Comparison of ENCODE assay signal across 23 cellular contexts in the genomic region with DNA sequence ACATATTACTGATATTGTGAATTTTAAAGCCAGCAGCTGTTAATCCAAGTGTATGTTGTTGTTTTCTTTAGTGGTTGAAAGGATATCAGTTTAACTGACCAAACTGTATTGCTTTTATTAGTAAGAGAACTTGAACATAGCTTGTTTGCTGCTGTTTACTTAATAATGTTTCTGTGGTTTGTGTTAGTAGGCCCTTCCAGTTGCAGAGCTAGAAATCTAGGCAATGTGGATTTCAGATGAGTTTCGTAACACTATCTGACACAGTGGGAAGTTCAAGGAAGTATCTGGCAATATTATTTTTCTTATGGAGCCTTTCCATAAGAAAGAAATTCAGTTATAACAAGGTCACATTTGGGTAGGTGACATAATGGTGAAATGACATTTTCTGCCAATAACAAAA.
DNase-seq lines count a peak whose midpoint lies in the region; TF ChIP-seq lines count a peak whose summit lies in the region.
"Had no signal": no experiment of that assay in that cellular context is flagged by ENCODE, and none has a peak within 500 bp of the region (broad histone marks: within the 10 kb centered on the region; RNA-seq: fewer than 3 reads in every experiment).

No MANE protein-coding gene starts in this region.

- DNase-seq in AG10803 (ENCODE audit: low read depth) (peak; percentile 64), HL-60 (ENCODE audit: low read depth in 1 of 2, low spot score in 1 of 2) (no peak), fibroblast of mammary gland (ENCODE audit: low read depth) (peak; percentile 73), NCI-H2227 (lab: John Stamatoyannopoulos, UW; ENCODE audit: unreplicated experiment) (no peak), KBM-7 (no peak), NCI-H748 (lab: John Stamatoyannopoulos, UW; ENCODE audit: unreplicated experiment) (no peak)
- DNase-seq in activated T-cell treated with anti-CD3 and anti-CD28 coated beads, Interleukin-2, amount 50 U/mL, for 1 hour, result no peak
- DNase-seq: activated CD4-positive, alpha-beta T cell treated with anti-CD3 and anti-CD28 coated beads for 48 hours; activated naive CD4-positive, alpha-beta T cell treated with Interleukin-2 at 50 U/mL for 16 hours; activated T-cell treated with anti-CD3 and anti-CD28 coated beads, Interleukin-2, amount 50 U/mL, for 48 hours; anterior cingulate cortex; CD8-positive, alpha-beta memory T cell; heart left ventricle; natural killer cell; NCI-H146; NCI-H2171 treated with DMSO at 0.1 percent for 48 hours; NCI-H748 treated with DMSO at 0.1 percent for 48 hours; right cardiac atrium; RPMI8226; stimulated activated naive CD8-positive, alpha-beta T cell treated with anti-CD3 and anti-CD28 coated beads, Interleukin-15, Interleukin-2, amounts not matched to agents 100 U/mL and 50 U/mL, for 24 hours; thyroid gland had no signal

- no peaks in the 10 kb centered on the region for H3K36me3 ChIP-seq in mucosa of stomach (ENCODE audit: control insufficient read depth, insufficient read depth, low read length)
- H3K36me3 ChIP-seq: thyroid gland had no signal

- peak overlapping the region; percentile 6; the same call in 1 of the 2 replicates for H3K27ac ChIP-seq in HL-60 (replicated peaks)
- H3K27ac ChIP-seq: thyroid gland had no signal

- in situ Hi-C loops in KBM-7 (cut with MboI; ENCODE audit: low pct_unique_long_range_greater_than_20kb, low sequenced_read_pairs), result no loop called here

- H3K4me1 ChIP-seq in mucosa of stomach (ENCODE audit: control insufficient read depth, insufficient read depth, low read length), result no peaks in the 10 kb centered on the region

- TF ChIP-seq CTCF in AG10803 (conservative IDR thresholded peaks at IDR 0.05; ENCODE audit: low read length) (no peak), HL-60 (IDR thresholded peaks at IDR 0.05; ENCODE audit: insufficient read depth, low read length) (no peak), fibroblast of mammary gland (conservative IDR thresholded peaks at IDR 0.05; ENCODE audit: control insufficient read depth, insufficient read depth, low read depth, low read length) (no peak)

- H3K27me3 ChIP-seq in HL-60 (ENCODE audit: insufficient read depth, poor library complexity, severe bottlenecking) (no peaks in the 10 kb centered on the region), mucosa of stomach (ENCODE audit: control insufficient read depth, insufficient read depth, low read length) (no peaks in the 10 kb centered on the region)
- H3K27me3 ChIP-seq: heart left ventricle, thyroid gland had no signal

- peak overlapping the region; percentile 28 for H3K9ac ChIP-seq in mucosa of stomach (ENCODE audit: low read length)

- no peak overlapping the region for H3K4me3 ChIP-seq in AG10803 (ENCODE audit: low read length)
- no peak overlapping the region for H3K4me3 ChIP-seq in HL-60 (replicated peaks; ENCODE audit: insufficient read depth, low read length)
- H3K4me3 ChIP-seq in fibroblast of mammary gland (ENCODE audit: control insufficient read depth, low read depth, low read length), result no peak overlapping the region
- H3K4me3 ChIP-seq in mucosa of stomach (ENCODE audit: low read length), result no peak overlapping the region
- H3K4me3 ChIP-seq: heart left ventricle, K562, thyroid gland had no signal

- H3K9me3 ChIP-seq in mucosa of stomach (ENCODE audit: control insufficient read depth, low read length), result no peaks in the 10 kb centered on the region
- H3K9me3 ChIP-seq: heart left ventricle, thyroid gland had no signal

Comparison
In these comparisons a context has a peak if more than half of its experiments do, and no peak if none do; other contexts are left out.
1. DNase-seq: peak in AG10803 (single experiment) and fibroblast of mammary gland (single experiment); none in HL-60 (0 of 2), activated T-cell treated with anti-CD3 and anti-CD28 coated beads, Interleukin-2, amount 50 U/mL, for 1 hour (single experiment), NCI-H2227 (single experiment), KBM-7 (single experiment) and NCI-H748 (single experiment).